ENCODE assay signal across 8 cellular contexts in the genomic region with DNA sequence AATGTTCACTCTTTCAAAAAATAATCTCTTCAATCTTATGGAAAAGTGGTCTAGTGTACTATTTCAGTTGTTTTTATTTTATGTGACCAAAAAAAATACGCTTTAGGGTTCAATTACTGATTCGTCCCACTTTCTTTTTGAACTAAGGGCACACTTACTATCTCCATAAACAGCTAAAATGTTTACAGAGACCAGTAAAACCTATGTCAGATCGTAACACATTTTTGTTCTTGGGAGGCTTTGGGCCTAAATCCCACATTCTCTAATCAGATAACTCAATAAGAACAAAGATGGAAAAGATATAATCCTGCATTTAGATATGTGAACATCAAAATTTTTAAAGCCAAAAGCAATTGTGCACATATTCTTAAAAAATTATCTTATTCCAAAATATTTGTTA. TPM values are rescaled to one million over a fixed set of nuclear protein-coding genes. Genes with fewer than 3 reads are reported as not detected.
DNase-seq lines count a peak whose midpoint lies in the region; ATAC-seq and TF ChIP-seq lines count a peak whose summit lies in the region.

No MANE protein-coding gene starts in this region.

- H3K4me3 ChIP-seq in kidney epithelial cell (ENCODE audit: low read depth, low read length) (peak overlapping the region; percentile 84), transverse colon (peak overlapping the region; percentile 0 to 93 (median 72))

- peaks cover 2% of the 10 kb centered on the region for H3K36me3 Mint-ChIP-seq in activated naive CD4-positive, alpha-beta T cell treated with anti-CD3 and anti-CD28 coated beads for 36 hours (ENCODE audit: low read depth)
- peaks cover 22% of the 10 kb centered on the region for H3K36me3 Mint-ChIP-seq in activated naive CD4-positive, alpha-beta T cell treated with anti-CD3 and anti-CD28 coated beads, Interleukin-2, amount 10 ng/mL, durations not matched to agents 7 days and 5 days
- H3K36me3 Mint-ChIP-seq in activated T-helper 2 cell treated with anti-CD3 and anti-CD28 coated beads, Interferon-gamma antibody, Interleukin-2, Interleukin-4, amounts not matched to agents 10 μg/mL and 5 μg/mL and 100 μg/mL, durations not matched to agents 14 hours and 24 hours and 36 hours (ENCODE audit: low read depth): peaks cover 19% of the 10 kb centered on the region

- ATAC-seq in HG02588 (IDR thresholded peaks at IDR 0.05; ENCODE audit: unreplicated experiment): no peak
- ATAC-seq in HG03135 (IDR thresholded peaks at IDR 0.05; ENCODE audit: unreplicated experiment): no peak

- TF ChIP-seq CTCF in kidney epithelial cell (IDR thresholded peaks at IDR 0.05; ENCODE audit: insufficient read depth, low read length, poor library complexity, severe bottlenecking) (no peak), transverse colon (IDR thresholded peaks at IDR 0.05) (no peak)

- peak overlapping the region; percentile 90 to 98 (median 94) for H3K27ac ChIP-seq in transverse colon

- peak overlapping the region; percentile 88 for H3K27ac Mint-ChIP-seq in activated naive CD4-positive, alpha-beta T cell treated with anti-CD3 and anti-CD28 coated beads for 36 hours
- no peak overlapping the region for H3K27ac Mint-ChIP-seq in activated naive CD4-positive, alpha-beta T cell treated with anti-CD3 and anti-CD28 coated beads, Interleukin-2, amount 10 ng/mL, durations not matched to agents 7 days and 5 days
- H3K27ac Mint-ChIP-seq in activated T-helper 2 cell treated with anti-CD3 and anti-CD28 coated beads, Interferon-gamma antibody, Interleukin-2, Interleukin-4, amounts not matched to agents 10 μg/mL and 5 μg/mL and 100 μg/mL, durations not matched to agents 14 hours and 24 hours and 36 hours: peak overlapping the region; percentile 78

- no peaks in the 10 kb centered on the region for H3K9me3 ChIP-seq in transverse colon

- in situ Hi-C loops in transverse colon (cut with MboI; ENCODE audit: low pct_ligation_motif_present in 1 of 4, low pct_unique_long_range_greater_than_20kb in 1 of 4, low sequenced_read_pairs in 3 of 4): loop anchor here in 1 of 4 donors (5.0 kb wide), 1 partner anchor 71 kb away; a partner anchor contains a TSS

- H3K4me1 Mint-ChIP-seq in activated naive CD4-positive, alpha-beta T cell treated with anti-CD3 and anti-CD28 coated beads for 36 hours (ENCODE audit: low read depth): peaks cover 29% of the 10 kb centered on the region
- H3K4me1 Mint-ChIP-seq in activated naive CD4-positive, alpha-beta T cell treated with anti-CD3 and anti-CD28 coated beads, Interleukin-2, amount 10 ng/mL, durations not matched to agents 7 days and 5 days: peaks cover 34% of the 10 kb centered on the region
- peaks cover 24% of the 10 kb centered on the region for H3K4me1 Mint-ChIP-seq in activated T-helper 2 cell treated with anti-CD3 and anti-CD28 coated beads, Interferon-gamma antibody, Interleukin-2, Interleukin-4, amounts not matched to agents 10 μg/mL and 5 μg/mL and 100 μg/mL, durations not matched to agents 14 hours and 24 hours and 36 hours (ENCODE audit: low read depth)

- CTCF ChIA-PET in activated naive CD4-positive, alpha-beta T cell treated with anti-CD3 and anti-CD28 coated beads for 36 hours (lab: Charles Lee): interaction anchor here (0.7 to 1.0 kb wide), 2 partner anchors 24 to 153 kb away, joined by 5 read pairs; no protein-coding TSS in a partner anchor
- CTCF ChIA-PET in activated naive CD4-positive, alpha-beta T cell treated with anti-CD3 and anti-CD28 coated beads, Interleukin-2, amount 10 ng/mL, durations not matched to agents 7 days and 5 days (lab: Charles Lee): interaction anchor here (2.7 kb wide), 1 partner anchor 29 kb away, joined by 10 read pairs; no protein-coding TSS in a partner anchor

- no peak for DNase-seq in activated naive CD4-positive, alpha-beta T cell treated with anti-CD3 and anti-CD28 coated beads for 36 hours
- DNase-seq in activated naive CD4-positive, alpha-beta T cell treated with anti-CD3 and anti-CD28 coated beads, Interleukin-2, amount 10 ng/mL, durations not matched to agents 7 days and 5 days: no peak
- no peak for DNase-seq in activated T-helper 2 cell treated with anti-CD3 and anti-CD28 coated beads, Interferon-gamma antibody, Interleukin-2, Interleukin-4, amounts not matched to agents 10 μg/mL and 5 μg/mL and 100 μg/mL, durations not matched to agents 14 hours and 24 hours and 36 hours (ENCODE audit: low spot score)
- DNase-seq in kidney epithelial cell (ENCODE audit: low read depth) (no peak), transverse colon (no peak), NCI-H1694 treated with DMSO at 0.1 percent for 48 hours (lab: John Stamatoyannopoulos, UW) (no peak)

- intact Hi-C loops in activated naive CD4-positive, alpha-beta T cell treated with anti-CD3 and anti-CD28 coated beads for 36 hours (cut with micrococcal nuclease): loop anchor here (1.0 to 10.0 kb wide), 6 partner anchors 24 to 1054 kb away; a partner anchor contains a TSS
- intact Hi-C loops in activated T-helper 2 cell treated with anti-CD3 and anti-CD28 coated beads, Interferon-gamma antibody, Interleukin-2, Interleukin-4, amounts not matched to agents 10 μg/mL and 5 μg/mL and 100 μg/mL, durations not matched to agents 14 hours and 24 hours and 36 hours (cut with micrococcal nuclease): loop anchor here (1.0 to 5.0 kb wide), 4 partner anchors 8 to 766 kb away; no protein-coding TSS in a partner anchor
- intact Hi-C loops in transverse colon (cut with DNase I; ENCODE audit: low total_unique reads): no loop called here

- no peak for TF ChIP-seq POLR2A in transverse colon (IDR thresholded peaks at IDR 0.05)

- H3K27me3 Mint-ChIP-seq in activated naive CD4-positive, alpha-beta T cell treated with anti-CD3 and anti-CD28 coated beads for 36 hours (ENCODE audit: low read depth): no peaks in the 10 kb centered on the region
- no peaks in the 10 kb centered on the region for H3K27me3 Mint-ChIP-seq in activated naive CD4-positive, alpha-beta T cell treated with anti-CD3 and anti-CD28 coated beads, Interleukin-2, amount 10 ng/mL, durations not matched to agents 7 days and 5 days
- no peaks in the 10 kb centered on the region for H3K27me3 Mint-ChIP-seq in activated T-helper 2 cell treated with anti-CD3 and anti-CD28 coated beads, Interferon-gamma antibody, Interleukin-2, Interleukin-4, amounts not matched to agents 10 μg/mL and 5 μg/mL and 100 μg/mL, durations not matched to agents 14 hours and 24 hours and 36 hours (ENCODE audit: low read depth)

- peaks cover 11 to 45% (median 31%) of the 10 kb centered on the region in 4 donors for H3K4me1 ChIP-seq in transverse colon

- H3K9me3 Mint-ChIP-seq in activated naive CD4-positive, alpha-beta T cell treated with anti-CD3 and anti-CD28 coated beads for 36 hours: peaks cover 2% of the 10 kb centered on the region
- no peaks in the 10 kb centered on the region for H3K9me3 Mint-ChIP-seq in activated naive CD4-positive, alpha-beta T cell treated with anti-CD3 and anti-CD28 coated beads, Interleukin-2, amount 10 ng/mL, durations not matched to agents 7 days and 5 days
- H3K9me3 Mint-ChIP-seq in activated T-helper 2 cell treated with anti-CD3 and anti-CD28 coated beads, Interferon-gamma antibody, Interleukin-2, Interleukin-4, amounts not matched to agents 10 μg/mL and 5 μg/mL and 100 μg/mL, durations not matched to agents 14 hours and 24 hours and 36 hours: peaks cover 9% of the 10 kb centered on the region

- H3K36me3 ChIP-seq in kidney epithelial cell (ENCODE audit: control insufficient read depth, insufficient read depth, low read length) (no peaks in the 10 kb centered on the region), transverse colon (no peaks in the 10 kb centered on the region)

- H3K27me3 ChIP-seq in kidney epithelial cell (ENCODE audit: control insufficient read depth, insufficient read depth, low read length) (no peaks in the 10 kb centered on the region), transverse colon (no peaks in the 10 kb centered on the region)

- 4% methylated on average over 3 of the region's 3 CpGs for WGBS in transverse colon (ENCODE audit: low coverage in 1 of 2), 2 donors

- H3K4me3 Mint-ChIP-seq in activated naive CD4-positive, alpha-beta T cell treated with anti-CD3 and anti-CD28 coated beads for 36 hours: no peak overlapping the region
- no peak overlapping the region for H3K4me3 Mint-ChIP-seq in activated naive CD4-positive, alpha-beta T cell treated with anti-CD3 and anti-CD28 coated beads, Interleukin-2, amount 10 ng/mL, durations not matched to agents 7 days and 5 days
- peak overlapping the region; percentile 84 for H3K4me3 Mint-ChIP-seq in activated T-helper 2 cell treated with anti-CD3 and anti-CD28 coated beads, Interferon-gamma antibody, Interleukin-2, Interleukin-4, amounts not matched to agents 10 μg/mL and 5 μg/mL and 100 μg/mL, durations not matched to agents 14 hours and 24 hours and 36 hours (ENCODE audit: low read depth)

- TF ChIP-seq EP300 in transverse colon (IDR thresholded peaks at IDR 0.05; ENCODE audit: low read depth): no peak

RNA-seq across cellular contexts. Expression of a gene that starts 29.8 kb away (rescaled TPM):
- 10 to 100 TPM; 29.4 to 33.5 TPM for total RNA-seq in activated naive CD4-positive, alpha-beta T cell treated with anti-CD3 and anti-CD28 coated beads for 36 hours
- total RNA-seq in activated T-helper 2 cell treated with anti-CD3 and anti-CD28 coated beads, Interferon-gamma antibody, Interleukin-2, Interleukin-4, amounts not matched to agents 10 μg/mL and 5 μg/mL and 100 μg/mL, durations not matched to agents 14 hours and 24 hours and 36 hours: 35.3 and 35.4 TPM in 2 replicates
- total RNA-seq in kidney epithelial cell: 16.0 and 22.9 TPM in 2 replicates
- total RNA-seq in transverse colon: 100 to 1,000 TPM in 1 of 4 donors, 10 to 100 TPM in 3; 40.3 to 148 (median 62.2) TPM
